In genomic region chr5:176788931-176789872, GRCh38 we compare ENCODE assay signal across 34 cellular contexts. TPM values are rescaled to one million over a fixed set of nuclear protein-coding genes. Genes with fewer than 3 reads are reported as not detected.
DNase-seq lines count a peak whose midpoint lies in the region; ATAC-seq and TF ChIP-seq lines count a peak whose summit lies in the region.
"Had no signal": no experiment of that assay in that cellular context is flagged by ENCODE, and none has a peak within 500 bp of the region (broad histone marks: within the 10 kb centered on the region; RNA-seq: fewer than 3 reads in every experiment).

No MANE protein-coding gene starts in this region.

- H3K4me1 ChIP-seq in HEK293 (ENCODE audit: control insufficient read depth, insufficient read depth, low read length) = peaks cover 7% of the 10 kb centered on the region
- no peaks in the 10 kb centered on the region; the same call in 1 of the 2 replicates for H3K4me1 ChIP-seq in Panc1 (ENCODE audit: control insufficient read depth, insufficient read depth, low read length)
- H3K4me1 ChIP-seq: adrenal gland, body of pancreas, stomach, thyroid gland, vagina had no signal

- H3K4me3 ChIP-seq in HEK293 (ENCODE audit: low read depth, low read length) (no peak overlapping the region), Panc1 (ENCODE audit: low read depth in 2 of 2, low read length in 2 of 2) (0 out of 4 replicates have a peak overlapping the region, but pooled peaks of 1 of the 2 experiments have one; percentile 3)
- H3K4me3 ChIP-seq: adrenal gland, body of pancreas, GM23338, K562, stomach, thyroid gland, vagina had no signal

- intact Hi-C loops in Panc1 (cut with micrococcal nuclease; ENCODE audit: unreplicated experiment) (no loop called here), MCF 10A (cut with micrococcal nuclease) (no loop called here)

- no peak overlapping the region for H3K27ac Mint-ChIP-seq in MCF 10A (ENCODE audit: low read depth, unreplicated experiment)
- H3K27ac Mint-ChIP-seq: activated B cell treated with CpG ODN at 0.5 μM for 24 hours; activated naive CD4-positive, alpha-beta T cell treated with anti-CD3 and anti-CD28 coated beads for 36 hours; CD4-positive, alpha-beta T cell; GM23338; mesothelial cell of epicardium had no signal

- DNase-seq in DMS53 (lab: John Stamatoyannopoulos, UW) (peak; percentile 47), DMS53 treated with DMSO at 0.1 percent for 48 hours (lab: John Stamatoyannopoulos, UW; ENCODE audit: unreplicated experiment) (no peak), Panc1 (ENCODE audit: low read depth, low spot score) (no peak), myocyte (ENCODE audit: low read depth) (peak; percentile 54), MCF 10A (ENCODE audit: unreplicated experiment) (no peak), NCI-H187 treated with DMSO at 0.1 percent for 48 hours (lab: John Stamatoyannopoulos, UW) (no peak), NCI-H2029 treated with DMSO at 0.1 percent for 48 hours (lab: John Stamatoyannopoulos, UW) (no peak)
- DNase-seq: activated B cell treated with CpG ODN at 0.5 μM for 24 hours; activated CD4-positive, alpha-beta T cell treated with anti-CD3 and anti-CD28 coated beads, Interleukin-2, amount 50 U/mL, for 4 hours; activated naive CD4-positive, alpha-beta T cell treated with anti-CD3 and anti-CD28 coated beads for 36 hours; adrenal gland; body of pancreas; CD4-positive, alpha-beta T cell; cerebellar nuclear complex; DMS 273 treated with DMSO at 0.1 percent for 48 hours; MM.1S; naive thymus-derived CD8-positive, alpha-beta T cell; NCI-H2171; NCI-H510A treated with DMSO at 0.1 percent for 48 hours; SHP77; small intestine; stimulated activated CD8-positive, alpha-beta memory T cell treated with anti-CD3 and anti-CD28 coated beads, Interleukin-4, amount 100 ng/mL, for 48 hours; stomach; thyroid gland had no signal

- H3K36me3 ChIP-seq in HEK293 (ENCODE audit: control insufficient read depth in 2 of 2, insufficient read depth in 1 of 2, low read length in 2 of 2) (no peaks in the 10 kb centered on the region), Panc1 (ENCODE audit: control insufficient read depth, insufficient read depth, low read length) (no peaks in the 10 kb centered on the region)
- H3K36me3 ChIP-seq: adrenal gland, stomach, thyroid gland, vagina had no signal

- CTCF ChIA-PET in HEK293 (lab: Yijun Ruan, JAX) = interaction anchor here (0.6 to 1.1 kb wide), 4 partner anchors 88 to 511 kb away, joined by 3 read pairs; no protein-coding TSS in a partner anchor
- CTCF ChIA-PET in Panc1 (lab: Charles Lee) = interaction anchor here (0.8 kb wide), 1 partner anchor 128 kb away, joined by 9 read pairs; no protein-coding TSS in a partner anchor
- CTCF ChIA-PET in MCF 10A (lab: Yijun Ruan, JAX) = interaction anchor here (0.6 to 1.5 kb wide), 5 partner anchors 44 to 1056 kb away, joined by 3 to 5 read pairs (median 3); no protein-coding TSS in a partner anchor

- in situ Hi-C loops in Panc1 (cut with HindIII; ENCODE audit: low pct_unique_long_range_greater_than_20kb, low sequenced_read_pairs) = no loop called here

- peaks cover 7% of the 10 kb centered on the region for H3K27me3 ChIP-seq in Panc1 (ENCODE audit: control insufficient read depth, insufficient read depth, low read length)
- H3K27me3 ChIP-seq: body of pancreas, thyroid gland, vagina had no signal

- no peak overlapping the region for H3K4me3 Mint-ChIP-seq in MCF 10A (ENCODE audit: unreplicated experiment)
- H3K4me3 Mint-ChIP-seq: activated B cell treated with CpG ODN at 0.5 μM for 24 hours; activated naive CD4-positive, alpha-beta T cell treated with anti-CD3 and anti-CD28 coated beads for 36 hours; CD4-positive, alpha-beta T cell; GM23338; mesothelial cell of epicardium; naive thymus-derived CD8-positive, alpha-beta T cell had no signal

- TF ChIP-seq CTCF in HEK293 (tag by site-specific recombination; IDR thresholded peaks at IDR 0.05) (peak; percentile 59; the same call in 1 of the 2 replicates), Panc1 (IDR thresholded peaks at IDR 0.05) (no peak), MCF 10A (IDR thresholded peaks at IDR 0.05; ENCODE audit: unreplicated experiment) (no peak)

- H3K4me1 Mint-ChIP-seq in MCF 10A (ENCODE audit: insufficient read depth, unreplicated experiment) = peaks cover 24% of the 10 kb centered on the region
- H3K4me1 Mint-ChIP-seq: activated B cell treated with CpG ODN at 0.5 μM for 24 hours; naive thymus-derived CD8-positive, alpha-beta T cell had no signal

- H3K9me3 Mint-ChIP-seq in MCF 10A (ENCODE audit: unreplicated experiment) = no peaks in the 10 kb centered on the region
- H3K9me3 Mint-ChIP-seq: activated B cell treated with CpG ODN at 0.5 μM for 24 hours; activated naive CD4-positive, alpha-beta T cell treated with anti-CD3 and anti-CD28 coated beads for 36 hours; CD4-positive, alpha-beta T cell; GM23338; mesothelial cell of epicardium; naive thymus-derived CD8-positive, alpha-beta T cell had no signal

- H3K9me3 ChIP-seq in HEK293 (ENCODE audit: control insufficient read depth, insufficient read depth, low read depth, low read length) (no peaks in the 10 kb centered on the region), Panc1 (ENCODE audit: control insufficient read depth, insufficient read depth, low read depth, low read length) (no peaks in the 10 kb centered on the region)
- H3K9me3 ChIP-seq: adrenal gland, body of pancreas, stomach, thyroid gland, vagina had no signal

- peaks cover 32% of the 10 kb centered on the region for H3K27me3 Mint-ChIP-seq in MCF 10A (ENCODE audit: insufficient read depth, unreplicated experiment)

- no TSS peak for BruUV-seq in Panc1 (replicated peaks; lab: Mats Ljungman, UMichigan)
- BruUV-seq in MCF 10A (replicated peaks; lab: Mats Ljungman, UMichigan) = no TSS peak

- ATAC-seq in Panc1 = peak; percentile 47; the same call in 1 of the 2 replicates
- ATAC-seq: body of pancreas; GM23338; K562; naive thymus-derived CD8-positive, alpha-beta T cell had no signal

- no peaks in the 10 kb centered on the region for H3K36me3 Mint-ChIP-seq in MCF 10A (ENCODE audit: insufficient read depth, unreplicated experiment)
- H3K36me3 Mint-ChIP-seq: mesothelial cell of epicardium; naive thymus-derived CD8-positive, alpha-beta T cell had no signal

- H3K27ac ChIP-seq in HEK293 (ENCODE audit: extremely low read depth, low read depth, low read length) (no peak overlapping the region), Panc1 (ENCODE audit: low read length) (no peak overlapping the region)
- H3K27ac ChIP-seq: 22Rv1, adrenal gland, body of pancreas, epithelial cell of prostate, stomach, thyroid gland, vagina had no signal

- POLR2A ChIA-PET in HEK293 (lab: Yijun Ruan, JAX) (no interaction called here), Panc1 (lab: Charles Lee) (no interaction called here), MCF 10A (lab: Yijun Ruan, JAX) (no interaction called here)

TF ChIP-seq in HEK293, 187 proteins besides CTCF, POLR2A, EP300 and RAD21 (continues in another document):
- TF ChIP-seq ZNF530 (tag by site-specific recombination; IDR thresholded peaks at IDR 0.05; ENCODE audit: low read depth) (no peak), ZSCAN16 (tag by site-specific recombination; IDR thresholded peaks at IDR 0.05) (no peak), ZNF335 (tag by site-specific recombination; conservative IDR thresholded peaks at IDR 0.05) (peak; percentile 58), ZNF2 (tag by site-specific recombination; IDR thresholded peaks at IDR 0.05) (0 out of 2 replicates have a peak, but pooled peaks have one; percentile 37), ZNF473 (tag by site-specific recombination; IDR thresholded peaks at IDR 0.05) (no peak), SP3 (tag by site-specific recombination; IDR thresholded peaks at IDR 0.05) (no peak), ZNF404 (tag by site-specific recombination; IDR thresholded peaks at IDR 0.05) (no peak), BCL11B (tag by site-specific recombination; IDR thresholded peaks at IDR 0.05; ENCODE audit: low read depth) (no peak), GLI2 (tag by site-specific recombination; IDR thresholded peaks at IDR 0.05; ENCODE audit: borderline replicate concordance, low read depth) (no peak), ZNF658 (tag by site-specific recombination; IDR thresholded peaks at IDR 0.05) (no peak), ZNF37A (tag by site-specific recombination; IDR thresholded peaks at IDR 0.05) (no peak), ZNF112 (tag by site-specific recombination; IDR thresholded peaks at IDR 0.05) (no peak), ZNF423 (tag by site-specific recombination; IDR thresholded peaks at IDR 0.05) (no peak)
- TF ChIP-seq, protein P1, sequence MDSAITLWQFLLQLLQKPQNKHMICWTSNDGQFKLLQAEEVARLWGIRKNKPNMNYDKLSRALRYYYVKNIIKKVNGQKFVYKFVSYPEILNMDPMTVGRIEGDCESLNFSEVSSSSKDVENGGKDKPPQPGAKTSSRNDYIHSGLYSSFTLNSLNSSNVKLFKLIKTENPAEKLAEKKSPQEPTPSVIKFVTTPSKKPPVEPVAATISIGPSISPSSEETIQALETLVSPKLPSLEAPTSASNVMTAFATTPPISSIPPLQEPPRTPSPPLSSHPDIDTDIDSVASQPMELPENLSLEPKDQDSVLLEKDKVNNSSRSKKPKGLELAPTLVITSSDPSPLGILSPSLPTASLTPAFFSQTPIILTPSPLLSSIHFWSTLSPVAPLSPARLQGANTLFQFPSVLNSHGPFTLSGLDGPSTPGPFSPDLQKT (IDR thresholded peaks at IDR 0.05; ENCODE audit: borderline replicate concordance, low read depth, low read length) = no peak
- TF ChIP-seq, protein P2, sequence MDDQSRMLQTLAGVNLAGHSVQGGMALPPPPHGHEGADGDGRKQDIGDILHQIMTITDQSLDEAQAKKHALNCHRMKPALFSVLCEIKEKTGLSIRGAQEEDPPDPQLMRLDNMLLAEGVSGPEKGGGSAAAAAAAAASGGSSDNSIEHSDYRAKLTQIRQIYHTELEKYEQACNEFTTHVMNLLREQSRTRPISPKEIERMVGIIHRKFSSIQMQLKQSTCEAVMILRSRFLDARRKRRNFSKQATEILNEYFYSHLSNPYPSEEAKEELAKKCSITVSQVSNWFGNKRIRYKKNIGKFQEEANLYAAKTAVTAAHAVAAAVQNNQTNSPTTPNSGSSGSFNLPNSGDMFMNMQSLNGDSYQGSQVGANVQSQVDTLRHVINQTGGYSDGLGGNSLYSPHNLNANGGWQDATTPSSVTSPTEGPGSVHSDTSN (CRISPR knock-in tag; IDR thresholded peaks at IDR 0.05) = no peak

RNA-seq across cellular contexts. Expression of gene UNC5A, which starts 21.2 kb away (rescaled TPM):
- total RNA-seq in Panc1 (2021; ENCODE audit: unreplicated experiment) (0.13 TPM), myocyte (0.21 and 0.68 TPM in 2 replicates), MCF 10A (2022) (0.22 and 0.51 TPM in 2 replicates)
- 0.28 TPM for polyA plus RNA-seq in Panc1 (2012; ENCODE audit: insufficient read length)
- polyA plus RNA-seq in myocyte (2012) = not detected
- total RNA-seq: activated B cell treated with CpG ODN at 0.5 μM for 24 hours; activated naive CD4-positive, alpha-beta T cell treated with anti-CD3 and anti-CD28 coated beads for 36 hours; CD4-positive, alpha-beta T cell; G401; K562; mesothelial cell of epicardium; naive thymus-derived CD8-positive, alpha-beta T cell; osteocyte; vagina had no signal
- polyA plus RNA-seq: K562; keratinocyte; naive thymus-derived CD8-positive, alpha-beta T cell had no signal

Comparison
In these comparisons a context has a peak if more than half of its experiments do, and no peak if none do; other contexts are left out.
1. DNase-seq: peak in DMS53 (single experiment) and myocyte (single experiment); none in DMS53 treated with DMSO at 0.1 percent for 48 hours (single experiment), Panc1 (single experiment), MCF 10A (single experiment), NCI-H187 treated with DMSO at 0.1 percent for 48 hours (single experiment) and NCI-H2029 treated with DMSO at 0.1 percent for 48 hours (single experiment).